24 cellular contexts compared by ENCODE assay signal in the genomic region with DNA sequence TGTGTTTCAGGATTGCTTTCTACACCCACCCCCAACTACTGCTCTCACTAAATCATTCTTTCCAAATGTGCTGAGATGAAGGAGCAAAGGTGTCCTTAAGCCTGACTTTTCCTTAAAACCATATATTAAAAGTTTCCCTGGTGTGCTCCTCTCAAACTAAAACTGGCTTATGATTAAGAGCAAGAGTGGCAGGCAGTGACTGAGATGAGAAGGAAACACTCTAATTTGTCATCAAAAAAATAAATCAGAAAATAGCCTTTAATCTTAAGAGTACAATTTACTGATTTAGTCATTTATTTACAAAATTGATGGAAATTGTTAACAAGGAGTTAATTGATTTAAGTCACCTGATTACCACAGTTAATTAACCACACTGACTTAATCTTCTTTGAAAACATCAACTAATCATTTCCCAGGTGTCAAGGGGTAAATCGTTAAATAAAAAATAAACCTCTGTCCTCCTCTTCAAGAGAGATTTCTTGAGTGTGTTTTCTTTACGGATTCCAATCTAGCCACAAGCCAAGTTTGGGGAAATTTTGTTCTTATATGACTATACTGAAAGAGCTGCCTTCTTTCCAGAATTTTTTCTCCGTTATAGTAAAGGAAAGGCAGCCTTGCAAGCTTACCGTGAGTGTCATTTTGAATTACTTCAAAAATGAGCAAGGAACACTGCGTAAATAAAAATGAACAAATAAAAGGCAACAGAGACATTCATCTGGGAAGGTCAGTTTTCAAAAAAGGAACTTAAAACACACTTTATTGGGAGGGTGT. TPM values are rescaled to one million over a fixed set of nuclear protein-coding genes. Genes with fewer than 3 reads are reported as not detected.
"Had no signal": no experiment of that assay in that cellular context is flagged by ENCODE, and none has a peak within 500 bp of the region (broad histone marks: within the 10 kb centered on the region; RNA-seq: fewer than 3 reads in every experiment).

No MANE protein-coding gene starts in this region.

- H3K4me3 Mint-ChIP-seq: activated CD4-positive, alpha-beta memory T cell treated with anti-CD3 and anti-CD28 coated beads, Interleukin-2, amount 10 ng/mL, durations not matched to agents 7 days and 5 days; activated CD4-positive, alpha-beta T cell treated with anti-CD3 and anti-CD28 coated beads for 36 hours; activated CD8-positive, alpha-beta memory T cell treated with anti-CD3 and anti-CD28 coated beads, Interleukin-2, amount 10 ng/mL, durations not matched to agents 7 days and 5 days; activated naive CD4-positive, alpha-beta T cell treated with anti-CD3 and anti-CD28 coated beads, Interleukin-2, amount 10 ng/mL, durations not matched to agents 7 days and 5 days; activated naive CD8-positive, alpha-beta T cell treated with anti-CD3 and anti-CD28 coated beads, Interleukin-2, amount 50 U/mL, for 24 hours; activated T-cell treated with anti-CD3 and anti-CD28 coated beads, Interleukin-2, amount 50 U/mL, for 24 hours; WTC11 had no signal

- H3K27ac Mint-ChIP-seq: activated CD4-positive, alpha-beta memory T cell treated with anti-CD3 and anti-CD28 coated beads, Interleukin-2, amount 10 ng/mL, durations not matched to agents 7 days and 5 days; activated CD4-positive, alpha-beta T cell treated with anti-CD3 and anti-CD28 coated beads for 36 hours; activated CD8-positive, alpha-beta memory T cell treated with anti-CD3 and anti-CD28 coated beads, Interleukin-2, amount 10 ng/mL, durations not matched to agents 7 days and 5 days; activated naive CD4-positive, alpha-beta T cell treated with anti-CD3 and anti-CD28 coated beads, Interleukin-2, amount 10 ng/mL, durations not matched to agents 7 days and 5 days; activated naive CD8-positive, alpha-beta T cell treated with anti-CD3 and anti-CD28 coated beads, Interleukin-2, amount 50 U/mL, for 24 hours; activated T-cell treated with anti-CD3 and anti-CD28 coated beads, Interleukin-2, amount 50 U/mL, for 24 hours; WTC11 had no signal

- H3K4me1 ChIP-seq: gastroesophageal sphincter, heart right ventricle, right lobe of liver, stomach, tibial artery had no signal

- H3K36me3 Mint-ChIP-seq: activated CD8-positive, alpha-beta memory T cell treated with anti-CD3 and anti-CD28 coated beads, Interleukin-2, amount 10 ng/mL, durations not matched to agents 7 days and 5 days; activated naive CD4-positive, alpha-beta T cell treated with anti-CD3 and anti-CD28 coated beads, Interleukin-2, amount 10 ng/mL, durations not matched to agents 7 days and 5 days; WTC11 had no signal

- H3K27me3 ChIP-seq: gastroesophageal sphincter, ovary, right lobe of liver, stomach had no signal

- H3K4me1 Mint-ChIP-seq: activated CD4-positive, alpha-beta memory T cell treated with anti-CD3 and anti-CD28 coated beads, Interleukin-2, amount 10 ng/mL, durations not matched to agents 7 days and 5 days; activated CD4-positive, alpha-beta T cell treated with anti-CD3 and anti-CD28 coated beads for 36 hours; activated CD8-positive, alpha-beta memory T cell treated with anti-CD3 and anti-CD28 coated beads, Interleukin-2, amount 10 ng/mL, durations not matched to agents 7 days and 5 days; activated naive CD4-positive, alpha-beta T cell treated with anti-CD3 and anti-CD28 coated beads, Interleukin-2, amount 10 ng/mL, durations not matched to agents 7 days and 5 days; activated naive CD8-positive, alpha-beta T cell treated with anti-CD3 and anti-CD28 coated beads, Interleukin-2, amount 50 U/mL, for 24 hours; WTC11 had no signal

- H3K9me3 Mint-ChIP-seq: activated CD4-positive, alpha-beta memory T cell treated with anti-CD3 and anti-CD28 coated beads, Interleukin-2, amount 10 ng/mL, durations not matched to agents 7 days and 5 days; activated naive CD4-positive, alpha-beta T cell treated with anti-CD3 and anti-CD28 coated beads, Interleukin-2, amount 10 ng/mL, durations not matched to agents 7 days and 5 days; activated naive CD8-positive, alpha-beta T cell treated with anti-CD3 and anti-CD28 coated beads, Interleukin-2, amount 50 U/mL, for 24 hours; activated T-cell treated with anti-CD3 and anti-CD28 coated beads, Interleukin-2, amount 50 U/mL, for 24 hours; WTC11 had no signal

- ATAC-seq: activated CD4-positive, alpha-beta T cell treated with anti-CD3 and anti-CD28 coated beads for 36 hours; activated CD8-positive, alpha-beta memory T cell treated with anti-CD3 and anti-CD28 coated beads, Interleukin-2, amount 10 ng/mL, durations not matched to agents 7 days and 5 days; activated naive CD8-positive, alpha-beta T cell treated with anti-CD3 and anti-CD28 coated beads, Interleukin-2, amount 50 U/mL, for 24 hours; esophagus mucosa; gastroesophageal sphincter; heart right ventricle; right lobe of liver; WTC11 had no signal

- H3K27ac ChIP-seq: gastroesophageal sphincter, heart right ventricle, ovary, right lobe of liver, stomach, tibial artery had no signal

- DNase-seq: activated CD4-positive, alpha-beta memory T cell treated with anti-CD3 and anti-CD28 coated beads, Interleukin-2, amount 10 ng/mL, durations not matched to agents 7 days and 5 days; activated CD4-positive, alpha-beta T cell treated with anti-CD3 and anti-CD28 coated beads for 36 hours; activated CD8-positive, alpha-beta memory T cell treated with anti-CD3 and anti-CD28 coated beads, Interleukin-2, amount 10 ng/mL, durations not matched to agents 7 days and 5 days; activated effector memory CD4-positive, alpha-beta T cell treated with Interleukin-2 at 50 U/mL for 16 hours; activated naive CD4-positive, alpha-beta T cell treated with anti-CD3 and anti-CD28 coated beads, Interleukin-2, amount 10 ng/mL, durations not matched to agents 7 days and 5 days; activated naive CD8-positive, alpha-beta T cell treated with anti-CD3 and anti-CD28 coated beads, Interleukin-2, amount 50 U/mL, for 24 hours; activated T-cell treated with anti-CD3 and anti-CD28 coated beads, Interleukin-2, amount 50 U/mL, for 24 hours; aorta; cortex of kidney; effector CD4-positive, alpha-beta T cell; heart right ventricle; ovary; right lobe of liver; small intestine; stimulated activated CD4-positive, alpha-beta T cell treated with anti-CD3 and anti-CD28 coated beads, Interleukin-15, amount 100 ng/mL, for 24 hours; stimulated activated CD4-positive, alpha-beta T cell treated with anti-CD3 and anti-CD28 coated beads, Interleukin-2, amount 100 ng/mL, for 48 hours; stomach; SW 1271; T-helper 2 cell; tibial artery had no signal

RNA-seq across cellular contexts. Expression of a gene that starts 17.4 kb away (rescaled TPM):
- total RNA-seq: esophagus mucosa, gastroesophageal sphincter, myocyte had no signal
- polyA plus RNA-seq: aorta had no signal
